In the genomic region with DNA sequence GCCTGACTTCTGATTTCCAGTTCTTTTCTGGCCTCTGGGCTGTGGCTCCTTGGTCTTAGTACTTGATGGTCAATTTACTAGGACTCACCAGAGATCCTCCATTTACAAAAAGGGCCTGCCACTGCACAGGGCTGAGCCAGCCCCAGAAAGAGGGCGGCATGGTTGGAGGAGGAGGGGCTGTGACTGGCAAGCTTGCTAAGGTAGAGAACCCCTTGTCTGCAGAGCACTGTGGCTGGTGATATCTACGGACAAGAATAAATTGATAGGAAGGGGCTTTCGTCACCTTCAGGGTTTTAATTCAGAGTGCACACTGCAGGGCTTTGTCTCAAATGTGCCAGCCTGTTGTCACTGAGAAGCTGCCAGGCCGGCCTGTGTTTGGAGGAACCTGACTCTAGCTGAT, we compare ENCODE assay signal across 14 cellular contexts. TPM values are rescaled to one million over a fixed set of nuclear protein-coding genes. Genes with fewer than 3 reads are reported as not detected.
DNase-seq lines count a peak whose midpoint lies in the region; ATAC-seq and TF ChIP-seq lines count a peak whose summit lies in the region.
"Had no signal": no experiment of that assay in that cellular context is flagged by ENCODE, and none has a peak within 500 bp of the region (broad histone marks: within the 10 kb centered on the region; RNA-seq: fewer than 3 reads in every experiment).

No MANE protein-coding gene starts in this region.

- no peak for TF ChIP-seq POLR2A in esophagus muscularis mucosa (IDR thresholded peaks at IDR 0.05; ENCODE audit: low read depth)

- TF ChIP-seq CTCF in esophagus muscularis mucosa (IDR thresholded peaks at IDR 0.05) = no peak

- H3K4me1 ChIP-seq in BLaER1 (peaks cover 40% of the 10 kb centered on the region), esophagus muscularis mucosa (peaks cover 44 to 46% (median 44%) of the 10 kb centered on the region in 4 donors)
- H3K4me1 ChIP-seq: HAP-1 had no signal

- no peaks in the 10 kb centered on the region for H3K27me3 ChIP-seq in BLaER1
- H3K27me3 ChIP-seq in esophagus muscularis mucosa = no peaks in the 10 kb centered on the region

- H3K36me3 Mint-ChIP-seq in activated CD4-positive, alpha-beta T cell treated with anti-CD3 and anti-CD28 coated beads, Interleukin-2, amount 10 ng/mL, durations not matched to agents 7 days and 5 days (ENCODE audit: low read depth) = no peaks in the 10 kb centered on the region
- peaks cover 5% of the 10 kb centered on the region for H3K36me3 Mint-ChIP-seq in T-helper 17 cell (ENCODE audit: low read depth)
- H3K36me3 Mint-ChIP-seq: CD4-positive, CD25-positive, alpha-beta regulatory T cell had no signal

- H3K27ac ChIP-seq in BLaER1 (no peak overlapping the region), esophagus muscularis mucosa (replicated peaks in 1 of 4) (no peak overlapping the region)
- H3K27ac ChIP-seq: 22Rv1, HL-60 had no signal

- POLR2A ChIA-PET in activated CD4-positive, alpha-beta T cell treated with anti-CD3 and anti-CD28 coated beads, Interleukin-2, amount 10 ng/mL, durations not matched to agents 7 days and 5 days (lab: Charles Lee) = no interaction called here

- ATAC-seq in T-helper 17 cell = no peak

- H3K4me2 ChIP-seq in BLaER1 = no peak overlapping the region

- intact Hi-C loops in esophagus muscularis mucosa (cut with DNase I) = loop anchor here (10.0 kb wide), 1 partner anchor 440 kb away; no protein-coding TSS in a partner anchor

- peak overlapping the region; percentile 20; the same call in 1 of the 2 replicates for H3K9ac ChIP-seq in BLaER1

- H3K4me3 ChIP-seq in BLaER1 (no peak overlapping the region), esophagus muscularis mucosa (no peak overlapping the region)
- H3K4me3 ChIP-seq: HAP-1 had no signal

- H3K27me3 Mint-ChIP-seq in activated CD4-positive, alpha-beta T cell treated with anti-CD3 and anti-CD28 coated beads, Interleukin-2, amount 10 ng/mL, durations not matched to agents 7 days and 5 days = no peaks in the 10 kb centered on the region
- no peaks in the 10 kb centered on the region for H3K27me3 Mint-ChIP-seq in T-helper 17 cell
- H3K27me3 Mint-ChIP-seq: CD4-positive, CD25-positive, alpha-beta regulatory T cell had no signal

- WGBS in esophagus muscularis mucosa = 84% methylated on average over 4 of the region's 4 CpGs

- no peak for TF ChIP-seq EP300 in esophagus muscularis mucosa (IDR thresholded peaks at IDR 0.05)

- CTCF ChIA-PET in activated CD4-positive, alpha-beta T cell treated with anti-CD3 and anti-CD28 coated beads, Interleukin-2, amount 10 ng/mL, durations not matched to agents 7 days and 5 days (lab: Charles Lee) = interaction anchor here (0.8 to 8.3 kb wide), 5 partner anchors 10 to 436 kb away, joined by 3 to 147 read pairs (median 4); no protein-coding TSS in a partner anchor

- H3K9me3 Mint-ChIP-seq in activated CD4-positive, alpha-beta T cell treated with anti-CD3 and anti-CD28 coated beads, Interleukin-2, amount 10 ng/mL, durations not matched to agents 7 days and 5 days = no peaks in the 10 kb centered on the region
- H3K9me3 Mint-ChIP-seq: CD4-positive, CD25-positive, alpha-beta regulatory T cell had no signal

- peaks cover 39% of the 10 kb centered on the region for H3K4me1 Mint-ChIP-seq in activated CD4-positive, alpha-beta T cell treated with anti-CD3 and anti-CD28 coated beads, Interleukin-2, amount 10 ng/mL, durations not matched to agents 7 days and 5 days
- H3K4me1 Mint-ChIP-seq in T-helper 17 cell = peaks cover 31% of the 10 kb centered on the region

- peak overlapping the region; percentile 48 for H3K27ac Mint-ChIP-seq in activated CD4-positive, alpha-beta T cell treated with anti-CD3 and anti-CD28 coated beads, Interleukin-2, amount 10 ng/mL, durations not matched to agents 7 days and 5 days
- H3K27ac Mint-ChIP-seq in T-helper 17 cell = peak overlapping the region; percentile 61

- no peak overlapping the region for H3K4me3 Mint-ChIP-seq in activated CD4-positive, alpha-beta T cell treated with anti-CD3 and anti-CD28 coated beads, Interleukin-2, amount 10 ng/mL, durations not matched to agents 7 days and 5 days
- H3K4me3 Mint-ChIP-seq in T-helper 17 cell = no peak overlapping the region
- H3K4me3 Mint-ChIP-seq: CD4-positive, CD25-positive, alpha-beta regulatory T cell had no signal

- H3K36me3 ChIP-seq in BLaER1 = peaks cover 17% of the 10 kb centered on the region; the same call in 1 of the 2 replicates
- H3K36me3 ChIP-seq in esophagus muscularis mucosa = peaks cover 0 to 36% (median 20%) of the 10 kb centered on the region in 4 donors

- no peaks in the 10 kb centered on the region for H4K20me1 ChIP-seq in BLaER1

- no peak for DNase-seq in activated CD4-positive, alpha-beta T cell treated with anti-CD3 and anti-CD28 coated beads, Interleukin-2, amount 10 ng/mL, durations not matched to agents 7 days and 5 days
- no peak for DNase-seq in activated CD4-positive, alpha-beta T cell treated with anti-CD3 and anti-CD28 coated beads, Interleukin-2, amount 50 U/mL, for 48 hours
- DNase-seq in T-helper 17 cell (no peak), esophagus muscularis mucosa (ENCODE audit: extremely low spot score) (peak; percentile 55), middle frontal gyrus (ENCODE audit: extremely low spot score, low spot score) (no peak)
- DNase-seq in stimulated activated CD4-positive, alpha-beta T cell treated with anti-CD3 and anti-CD28 coated beads, Interleukin-15, amount 100 ng/mL, for 24 hours = no peak
- DNase-seq in activated naive CD4-positive, alpha-beta T cell treated with Interleukin-2 at 50 U/mL for 16 hours = no peak
- DNase-seq: CD4-positive, CD25-positive, alpha-beta regulatory T cell; DMS53; GF-D8 had no signal

- H3K9me3 ChIP-seq in BLaER1 (no peaks in the 10 kb centered on the region), T-helper 17 cell (ENCODE audit: control insufficient read depth, low read length, poor library complexity, severe bottlenecking) (no peaks in the 10 kb centered on the region), esophagus muscularis mucosa (no peaks in the 10 kb centered on the region)
- H3K9me3 ChIP-seq: HAP-1 had no signal

RNA-seq across cellular contexts. Expression of a gene that starts 15.0 kb away (rescaled TPM):
- 1 to 10 TPM; 3.2 to 3.6 TPM for total RNA-seq in activated CD4-positive, alpha-beta T cell treated with anti-CD3 and anti-CD28 coated beads, Interleukin-2, amount 10 ng/mL, durations not matched to agents 7 days and 5 days
- 1 to 10 TPM; 3.4 to 3.7 TPM for total RNA-seq in T-helper 17 cell
- total RNA-seq in esophagus muscularis mucosa = 1 to 10 TPM; 6.2 to 8.8 (median 7.5) TPM
